ENCODE assay signal across 8 cellular contexts in the genomic region with DNA sequence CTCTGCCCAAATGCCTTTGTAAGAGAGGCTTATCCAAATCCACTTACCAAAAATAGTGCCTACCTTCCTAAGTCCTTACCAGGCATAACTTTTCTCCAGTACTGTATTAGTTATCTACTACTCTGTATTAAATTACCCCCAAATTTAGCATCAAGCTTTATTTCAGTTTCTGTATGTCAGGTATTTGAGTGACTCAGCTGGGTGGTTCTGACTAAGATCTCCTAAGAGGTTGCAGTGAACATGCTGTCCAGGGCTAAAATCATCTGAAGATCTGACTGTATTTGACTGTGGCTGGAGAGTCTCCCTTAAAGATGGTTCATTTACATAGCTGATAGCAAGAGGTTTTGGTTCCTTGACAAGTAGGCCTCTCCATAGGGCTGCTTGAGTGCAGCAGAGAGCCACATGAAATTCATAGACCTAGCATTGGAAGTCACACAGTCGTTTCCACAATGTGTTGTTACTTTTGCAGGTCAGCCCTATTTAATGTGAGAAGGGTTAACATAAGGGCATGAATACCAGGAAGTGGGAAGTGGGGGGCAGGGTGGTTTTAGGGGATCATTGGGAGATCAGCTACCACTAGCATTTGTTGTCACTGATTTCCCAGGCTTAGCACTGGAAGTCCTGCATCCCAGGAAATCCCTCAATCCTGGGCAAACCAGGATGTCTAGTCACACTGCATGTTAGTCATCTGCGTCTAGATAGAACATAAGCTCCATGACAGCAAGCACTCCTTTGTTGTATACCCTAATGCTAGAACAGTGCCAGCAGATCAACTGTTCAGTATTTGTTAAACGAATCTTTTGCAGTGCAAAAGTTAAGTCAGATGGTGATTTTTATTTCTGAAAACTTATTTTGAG. TPM values are rescaled to one million over a fixed set of nuclear protein-coding genes. Genes with fewer than 3 reads are reported as not detected.
A peak's percentile ranks its signal among the peaks of the same experiment; 100 is the strongest.
DNase-seq lines count a peak whose midpoint lies in the region; ATAC-seq and TF ChIP-seq lines count a peak whose summit lies in the region.

No MANE protein-coding gene starts in this region.

- intact Hi-C loops in Caco-2 (cut with micrococcal nuclease; ENCODE audit: unreplicated experiment), result loop anchor here (1.0 kb wide), 1 partner anchor 16 kb away; no protein-coding TSS in a partner anchor
- intact Hi-C loops in activated T-helper 1 cell treated with anti-CD3 and anti-CD28 coated beads, Interleukin-12 subunit alpha, Interleukin-12 subunit beta, Interleukin-2, Interleukin-4 antibody, amounts not matched to agents 30 ng/mL and 10 ng/mL and 1 ng/mL, durations not matched to agents 14 hours and 24 hours and 36 hours (cut with micrococcal nuclease), result loop anchor here (1.0 to 10.0 kb wide), 7 partner anchors 8 to 1885 kb away; partner anchors contain the start of genes MYO10, OTULINL and RETREG1
- intact Hi-C loops in adrenal gland (cut with DNase I), result no loop called here

- H3K36me3 Mint-ChIP-seq in Caco-2 (ENCODE audit: insufficient read depth, unreplicated experiment) (peaks cover 33% of the 10 kb centered on the region), immature natural killer cell (peaks cover 3 to 16% (median 7%) of the 10 kb centered on the region in 3 donors)
- H3K36me3 Mint-ChIP-seq in activated T-helper 1 cell treated with anti-CD3 and anti-CD28 coated beads, Interleukin-12 subunit alpha, Interleukin-12 subunit beta, Interleukin-2, Interleukin-4 antibody, amounts not matched to agents 30 ng/mL and 10 ng/mL and 1 ng/mL, durations not matched to agents 14 hours and 24 hours and 36 hours (ENCODE audit: low read depth), result peaks cover 30% of the 10 kb centered on the region

- peak overlapping the region; percentile 92 for H3K4me3 Mint-ChIP-seq in Caco-2 (ENCODE audit: unreplicated experiment)
- peak overlapping the region; percentile 99 for H3K4me3 Mint-ChIP-seq in activated T-helper 1 cell treated with anti-CD3 and anti-CD28 coated beads, Interleukin-12 subunit alpha, Interleukin-12 subunit beta, Interleukin-2, Interleukin-4 antibody, amounts not matched to agents 30 ng/mL and 10 ng/mL and 1 ng/mL, durations not matched to agents 14 hours and 24 hours and 36 hours
- H3K4me3 Mint-ChIP-seq in immature natural killer cell, result peak overlapping the region; percentile 96 to 99 (median 97)

- H3K27ac ChIP-seq in adrenal gland, result no peak overlapping the region

- POLR2A ChIA-PET in Caco-2 (lab: Charles Lee), result no interaction called here

- H3K27me3 ChIP-seq in Caco-2 (replicated peaks; ENCODE audit: control insufficient read depth, insufficient read depth, low read length), result no peaks in the 10 kb centered on the region
- no peaks in the 10 kb centered on the region for H3K27me3 ChIP-seq in adrenal gland

- no TSS peak for BruUV-seq in Caco-2 (replicated peaks; lab: Mats Ljungman, UMichigan)

- H3K9me3 ChIP-seq in Caco-2, result no peaks in the 10 kb centered on the region
- no peaks in the 10 kb centered on the region for H3K9me3 ChIP-seq in adrenal gland (replicated peaks in 1 of 3)

- no peaks in the 10 kb centered on the region for H3K27me3 Mint-ChIP-seq in Caco-2 (ENCODE audit: insufficient read depth, unreplicated experiment)
- H3K27me3 Mint-ChIP-seq in activated T-helper 1 cell treated with anti-CD3 and anti-CD28 coated beads, Interleukin-12 subunit alpha, Interleukin-12 subunit beta, Interleukin-2, Interleukin-4 antibody, amounts not matched to agents 30 ng/mL and 10 ng/mL and 1 ng/mL, durations not matched to agents 14 hours and 24 hours and 36 hours (ENCODE audit: insufficient read depth), result no peaks in the 10 kb centered on the region
- peaks cover 4 to 12% (median 9%) of the 10 kb centered on the region in 3 donors for H3K27me3 Mint-ChIP-seq in immature natural killer cell (ENCODE audit: low read depth in 3 of 3)

- peaks cover 11% of the 10 kb centered on the region; the same call in 1 of the 2 replicates for H3K4me1 ChIP-seq in Caco-2
- peaks cover 25 to 39% of the 10 kb centered on the region in 2 donors for H3K4me1 ChIP-seq in adrenal gland (replicated peaks in 1 of 2)

- WGBS in adrenal gland, 4 donors, result 67 to 77% (median 74%) methylated on average over 2 to 3 of the region's 3 CpGs

- no peak for DNase-seq in Caco-2
- DNase-seq in activated T-helper 1 cell treated with anti-CD3 and anti-CD28 coated beads, Interleukin-12 subunit alpha, Interleukin-12 subunit beta, Interleukin-2, Interleukin-4 antibody, amounts not matched to agents 30 ng/mL and 10 ng/mL and 1 ng/mL, durations not matched to agents 14 hours and 24 hours and 36 hours (ENCODE audit: low spot score), result no peak
- DNase-seq in immature natural killer cell, result no peak
- no peak for DNase-seq in NCI-H748 (lab: John Stamatoyannopoulos, UW; ENCODE audit: unreplicated experiment)
- DNase-seq in cerebellum (ENCODE audit: low spot score), result no peak
- DNase-seq in adrenal gland, result no peak

- CTCF ChIA-PET in Caco-2 (lab: Charles Lee), result no interaction called here

- ATAC-seq in GM19452 (IDR thresholded peaks at IDR 0.05; ENCODE audit: unreplicated experiment), result peak; percentile 68
- ATAC-seq in HG03439 (IDR thresholded peaks at IDR 0.05; ENCODE audit: unreplicated experiment), result peak; percentile 78

- H3K27ac Mint-ChIP-seq in Caco-2 (ENCODE audit: unreplicated experiment) (peak overlapping the region; percentile 92), immature natural killer cell (peak overlapping the region in 5 of 6 donors; percentile 31 to 99 (median 91))
- H3K27ac Mint-ChIP-seq in activated T-helper 1 cell treated with anti-CD3 and anti-CD28 coated beads, Interleukin-12 subunit alpha, Interleukin-12 subunit beta, Interleukin-2, Interleukin-4 antibody, amounts not matched to agents 30 ng/mL and 10 ng/mL and 1 ng/mL, durations not matched to agents 14 hours and 24 hours and 36 hours, result peak overlapping the region; percentile 84

- H3K4me1 Mint-ChIP-seq in Caco-2 (ENCODE audit: low read depth, unreplicated experiment), result peaks cover 33% of the 10 kb centered on the region
- H3K4me1 Mint-ChIP-seq in activated T-helper 1 cell treated with anti-CD3 and anti-CD28 coated beads, Interleukin-12 subunit alpha, Interleukin-12 subunit beta, Interleukin-2, Interleukin-4 antibody, amounts not matched to agents 30 ng/mL and 10 ng/mL and 1 ng/mL, durations not matched to agents 14 hours and 24 hours and 36 hours (ENCODE audit: low read depth), result peaks cover 51% of the 10 kb centered on the region
- H3K4me1 Mint-ChIP-seq in immature natural killer cell, result peaks cover 56 to 72% of the 10 kb centered on the region in 2 donors

- H3K9me3 Mint-ChIP-seq in Caco-2 (ENCODE audit: unreplicated experiment) (no peaks in the 10 kb centered on the region), immature natural killer cell (no peaks in the 10 kb centered on the region)
- no peaks in the 10 kb centered on the region for H3K9me3 Mint-ChIP-seq in activated T-helper 1 cell treated with anti-CD3 and anti-CD28 coated beads, Interleukin-12 subunit alpha, Interleukin-12 subunit beta, Interleukin-2, Interleukin-4 antibody, amounts not matched to agents 30 ng/mL and 10 ng/mL and 1 ng/mL, durations not matched to agents 14 hours and 24 hours and 36 hours

- H3K4me3 ChIP-seq in Caco-2 (ENCODE audit: low read depth, low read length) (no peak overlapping the region), adrenal gland (no peak overlapping the region)

- H3K36me3 ChIP-seq in Caco-2 (ENCODE audit: control insufficient read depth, insufficient read depth, low read length), result peaks cover under 1% of the 10 kb centered on the region
- peaks cover 0 to 10% of the 10 kb centered on the region in 2 donors for H3K36me3 ChIP-seq in adrenal gland (replicated peaks in 1 of 2)

- no peak for TF ChIP-seq CTCF in Caco-2 (IDR thresholded peaks at IDR 0.05; ENCODE audit: insufficient read depth in 1 of 2, low read depth in 1 of 2, low read length in 1 of 2, severe bottlenecking in 1 of 2, unreplicated experiment in 1 of 2)
- TF ChIP-seq CTCF in adrenal gland (IDR thresholded peaks at IDR 0.05), result no peak

- no peak for TF ChIP-seq POLR2A in adrenal gland (IDR thresholded peaks at IDR 0.05)

RNA-seq across cellular contexts. Expression of gene ZNF622, which starts 2.0 kb away (rescaled TPM):
- total RNA-seq in Caco-2 (2022) (40.8 and 46.0 TPM in 2 replicates), cerebellum (15.8 TPM), adrenal gland (10 to 100 TPM in 7 of 8 donors, 1 to 10 TPM in 1; 9.2 to 28.0 (median 21.8) TPM)
- total RNA-seq in activated T-helper 1 cell treated with anti-CD3 and anti-CD28 coated beads, Interleukin-12 subunit alpha, Interleukin-12 subunit beta, Interleukin-2, Interleukin-4 antibody, amounts not matched to agents 30 ng/mL and 10 ng/mL and 1 ng/mL, durations not matched to agents 14 hours and 24 hours and 36 hours, result 54.4 and 55.6 TPM in 2 replicates
- polyA plus RNA-seq in immature natural killer cell (10 to 100 TPM; 56.9 to 57.8 (median 57.2) TPM), adrenal gland (10 to 100 TPM; 10.0 to 33.5 (median 12.6) TPM)

Comparison
In these comparisons a context has a peak if more than half of its experiments do, and no peak if none do; other contexts are left out.
1. intact Hi-C loops: an anchor here in Caco-2 (1.0 kb wide) and activated T-helper 1 cell treated with anti-CD3 and anti-CD28 coated beads, Interleukin-12 subunit alpha, Interleukin-12 subunit beta, Interleukin-2, Interleukin-4 antibody, amounts not matched to agents 30 ng/mL and 10 ng/mL and 1 ng/mL, durations not matched to agents 14 hours and 24 hours and 36 hours (1.0 to 10.0 kb wide); none called in adrenal gland.